In genomic region chr9:27303219-27303618, GRCh38 we compare ENCODE assay signal across 16 cellular contexts. TPM values are rescaled to one million over a fixed set of nuclear protein-coding genes. Genes with fewer than 3 reads are reported as not detected.
A peak's percentile ranks its signal among the peaks of the same experiment; 100 is the strongest.
DNase-seq lines count a peak whose midpoint lies in the region; ATAC-seq and TF ChIP-seq lines count a peak whose summit lies in the region.
"Had no signal": no experiment of that assay in that cellular context is flagged by ENCODE, and none has a peak within 500 bp of the region (broad histone marks: within the 10 kb centered on the region; RNA-seq: fewer than 3 reads in every experiment).

No MANE protein-coding gene starts in this region.

- no peaks in the 10 kb centered on the region for H3K36me3 ChIP-seq in BE2C
- H3K36me3 ChIP-seq in adrenal gland (replicated peaks in 1 of 2) = no peaks in the 10 kb centered on the region
- H3K36me3 ChIP-seq in upper lobe of right lung = no peaks in the 10 kb centered on the region
- H3K36me3 ChIP-seq: HAP-1 had no signal

- H3K27me3 ChIP-seq in BE2C (no peaks in the 10 kb centered on the region), adrenal gland (no peaks in the 10 kb centered on the region), upper lobe of right lung (no peaks in the 10 kb centered on the region)

- no peak overlapping the region for H3K4me3 ChIP-seq in BE2C (ENCODE audit: low read depth, low read length)
- no peak overlapping the region for H3K4me3 ChIP-seq in adrenal gland
- no peak overlapping the region for H3K4me3 ChIP-seq in upper lobe of right lung
- H3K4me3 ChIP-seq: HAP-1 had no signal

- intact Hi-C loops in adrenal gland (cut with DNase I) (no loop called here), upper lobe of right lung (cut with DNase I) (no loop called here)

- peak in 1 of 2 donors; percentile 19 for TF ChIP-seq POLR2A in adrenal gland (IDR thresholded peaks at IDR 0.05)

- TF ChIP-seq CTCF in BE2C (IDR thresholded peaks at IDR 0.05; ENCODE audit: low read depth, low read length) (no peak), adrenal gland (IDR thresholded peaks at IDR 0.05) (no peak), upper lobe of right lung (IDR thresholded peaks at IDR 0.05) (no peak)

- H3K4me1 ChIP-seq in BE2C = no peaks in the 10 kb centered on the region
- H3K4me1 ChIP-seq in adrenal gland (replicated peaks in 1 of 2) = no peaks in the 10 kb centered on the region
- no peaks in the 10 kb centered on the region for H3K4me1 ChIP-seq in upper lobe of right lung

- no peaks in the 10 kb centered on the region for H3K9me3 ChIP-seq in BE2C
- no peaks in the 10 kb centered on the region for H3K9me3 ChIP-seq in adrenal gland (replicated peaks in 1 of 3)
- H3K9me3 ChIP-seq in upper lobe of right lung = no peaks in the 10 kb centered on the region
- H3K9me3 ChIP-seq: HAP-1 had no signal

- DNase-seq in BE2C = peak; percentile 28
- DNase-seq in LHCN-M2 (ENCODE audit: low read depth) = peak; percentile 14
- peak in 5 of 7 donors; percentile 17 to 66 (median 46) for DNase-seq in adrenal gland
- peak; percentile 37 for DNase-seq in kidney tubule cell (ENCODE audit: low spot score)
- no peak for DNase-seq in NCI-H1436 treated with DMSO at 0.1 percent for 48 hours (lab: John Stamatoyannopoulos, UW)
- no peak for DNase-seq in upper lobe of right lung
- DNase-seq in mucosa of gallbladder (ENCODE audit: low spot score) = no peak
- DNase-seq: activated naive CD8-positive, alpha-beta T cell treated with anti-CD3 and anti-CD28 coated beads, Interleukin-2, amount 10 ng/mL, durations not matched to agents 7 days and 5 days; cortex of kidney; NCI-H1417; NCI-H748 treated with DMSO at 0.1 percent for 48 hours; stimulated activated CD4-positive, alpha-beta T cell treated with anti-CD3 and anti-CD28 coated beads, Interleukin-4, amount 100 ng/mL, for 4 hours; stimulated activated naive CD4-positive, alpha-beta T cell had no signal

- no peak overlapping the region for H3K27ac ChIP-seq in adrenal gland
- no peak overlapping the region for H3K27ac ChIP-seq in upper lobe of right lung

- no peak for ATAC-seq in HG03045 (IDR thresholded peaks at IDR 0.05; ENCODE audit: unreplicated experiment)
- no peak for ATAC-seq in upper lobe of right lung

- WGBS in adrenal gland, 4 donors = 37 to 75% (median 49%) methylated on average over 4 to 6 of the region's 6 CpGs

RNA-seq across cellular contexts. Expression of gene EQTN, which starts 6.3 kb away (rescaled TPM):
- not detected for polyA plus RNA-seq in BE2C (2012; ENCODE audit: insufficient read depth, insufficient read length, low read depth)
- total RNA-seq in LHCN-M2 (2014; rRNA removed) (not detected in 2 replicates), adrenal gland (not detected), upper lobe of right lung (not detected), mucosa of gallbladder (0.32 TPM)
- polyA plus RNA-seq in LHCN-M2 (2012) = not detected
- polyA plus RNA-seq in adrenal gland = under 1 TPM in 1 of 3 donors, not detected in 2; 0.24 TPM
- total RNA-seq: activated naive CD8-positive, alpha-beta T cell treated with anti-CD3 and anti-CD28 coated beads, Interleukin-2, amount 10 ng/mL, durations not matched to agents 7 days and 5 days; pulmonary artery endothelial cell had no signal

Comparison
In these comparisons a context has a peak if more than half of its experiments do, and no peak if none do; other contexts are left out.
1. DNase-seq: peak in BE2C (single experiment), LHCN-M2 (single experiment), adrenal gland (5 of 7) and kidney tubule cell (single experiment); none in NCI-H1436 treated with DMSO at 0.1 percent for 48 hours (single experiment), upper lobe of right lung (single experiment) and mucosa of gallbladder (single experiment).